ENCODE assay signal across 9 cellular contexts in the genomic region with DNA sequence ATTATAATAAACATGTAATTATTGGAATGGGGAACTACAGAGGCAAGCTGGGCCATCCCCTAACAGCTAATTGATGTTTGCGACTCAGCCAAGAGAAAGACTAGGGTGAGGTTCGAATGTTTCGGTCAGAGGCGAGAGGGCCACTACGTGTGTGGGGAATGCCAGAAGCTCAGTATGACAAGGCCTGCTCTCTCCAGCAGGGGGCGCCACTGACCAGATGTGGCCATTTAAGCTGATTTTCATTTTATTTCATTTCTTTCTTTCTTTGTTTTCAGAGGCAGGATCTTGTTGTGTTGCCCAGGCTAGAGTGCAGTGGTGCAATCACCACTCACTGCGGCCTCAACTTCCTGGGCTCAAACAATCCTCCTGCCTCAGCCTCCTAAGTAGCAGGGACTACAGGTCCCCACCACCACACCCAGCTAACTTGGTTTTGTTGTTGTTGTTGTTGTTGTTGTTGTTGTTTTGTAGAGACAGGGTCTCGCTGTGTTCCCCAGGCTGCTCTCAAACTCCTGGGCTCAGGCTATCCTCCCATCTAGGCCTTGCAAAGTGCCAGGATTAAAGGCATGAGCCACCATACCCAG. TPM values are rescaled to one million over a fixed set of nuclear protein-coding genes. Genes with fewer than 3 reads are reported as not detected.
A peak's percentile ranks its signal among the peaks of the same experiment; 100 is the strongest.
DNase-seq lines count a peak whose midpoint lies in the region; ATAC-seq and TF ChIP-seq lines count a peak whose summit lies in the region.
"Had no signal": no experiment of that assay in that cellular context is flagged by ENCODE, and none has a peak within 500 bp of the region (broad histone marks: within the 10 kb centered on the region; RNA-seq: fewer than 3 reads in every experiment).

No MANE protein-coding gene starts in this region.

- no peak for ATAC-seq in GM19328 (IDR thresholded peaks at IDR 0.05; ENCODE audit: unreplicated experiment)

- intact Hi-C loops in adrenal gland (cut with DNase I) = no loop called here

- 71 to 73% (median 71%) methylated on average over 8 of the region's 8 CpGs for WGBS in adrenal gland, 4 donors

- H3K27me3 ChIP-seq in adrenal gland (no peaks in the 10 kb centered on the region), neutrophil (no peaks in the 10 kb centered on the region), right atrium auricular region (no peaks in the 10 kb centered on the region)

- no peaks in the 10 kb centered on the region for H3K4me1 ChIP-seq in adrenal gland (replicated peaks in 1 of 2)
- no peaks in the 10 kb centered on the region for H3K4me1 ChIP-seq in neutrophil (ENCODE audit: control insufficient read depth in 1 of 2, insufficient read depth in 1 of 2, low read depth in 1 of 2, low read length in 1 of 2)
- H3K4me1 ChIP-seq in right atrium auricular region = peaks cover 0 to 6% of the 10 kb centered on the region in 2 donors

- TF ChIP-seq POLR2A in adrenal gland (IDR thresholded peaks at IDR 0.05) = no peak

- H3K36me3 ChIP-seq in adrenal gland (replicated peaks in 1 of 2) = no peaks in the 10 kb centered on the region
- no peaks in the 10 kb centered on the region for H3K36me3 ChIP-seq in neutrophil
- H3K36me3 ChIP-seq in right atrium auricular region = no peaks in the 10 kb centered on the region

- CTCF ChIA-PET in GM10248 (lab: Yijun Ruan, JAX) = interaction anchor here (0.8 to 17.4 kb wide), 8 partner anchors 10 to 404 kb away, joined by 3 to 358 read pairs (median 4); no protein-coding TSS in a partner anchor

- POLR2A ChIA-PET in GM10248 (lab: Yijun Ruan, JAX) = no interaction called here

- H3K27ac ChIP-seq in adrenal gland (no peak overlapping the region), neutrophil (no peak overlapping the region), right atrium auricular region (peak overlapping the region in 1 of 2 donors; percentile 60)

- H3K9me3 ChIP-seq in adrenal gland (replicated peaks in 1 of 3) = no peaks in the 10 kb centered on the region
- no peaks in the 10 kb centered on the region for H3K9me3 ChIP-seq in neutrophil
- no peaks in the 10 kb centered on the region for H3K9me3 ChIP-seq in right atrium auricular region

- peak; percentile 32 for TF ChIP-seq CTCF in GM10248 (IDR thresholded peaks at IDR 0.05; ENCODE audit: control extremely low read depth, extremely low read depth, low read depth, missing control alignments)
- TF ChIP-seq CTCF in adrenal gland (IDR thresholded peaks at IDR 0.05) = peak; percentile 43 to 64 (median 53)
- TF ChIP-seq CTCF in neutrophil (IDR thresholded peaks at IDR 0.05) = peak; percentile 56
- peak in 1 of 2 donors; percentile 54 for TF ChIP-seq CTCF in right atrium auricular region (IDR thresholded peaks at IDR 0.05)

- DNase-seq in GM10248 (ENCODE audit: extremely low spot score) (no peak), OCI-M1 (lab: John Stamatoyannopoulos, UW) (peak; percentile 65), adrenal gland (peak in 5 of 7 donors; percentile 40 to 72 (median 55)), right atrium auricular region (ENCODE audit: low spot score) (no peak), midbrain (lab: John Stamatoyannopoulos, UW) (no peak), GM03348 (ENCODE audit: low spot score) (no peak)

- H3K4me3 ChIP-seq in adrenal gland = no peak overlapping the region
- H3K4me3 ChIP-seq in neutrophil (ENCODE audit: low read depth in 1 of 2, low read length in 1 of 2) = no peak overlapping the region
- H3K4me3 ChIP-seq in right atrium auricular region = no peak overlapping the region

RNA-seq across cellular contexts. Expression of gene TMEM130, which starts 38.1 kb away (rescaled TPM):
- total RNA-seq in adrenal gland = 10 to 100 TPM in 3 of 8 donors, 1 to 10 TPM in 2, under 1 TPM in 1, not detected in 2; 0.65 to 29.8 (median 10.3) TPM
- 10 to 100 TPM in 2 of 3 donors, 1 to 10 TPM in 1; 6.3 to 38.5 (median 18.3) TPM for polyA plus RNA-seq in adrenal gland
- total RNA-seq in right atrium auricular region = 1 to 10 TPM in 1 of 2 donors, not detected in 1; 1.1 TPM
- polyA plus RNA-seq: IgD-negative memory B cell had no signal

RNA-seq across cellular contexts. Expression of gene TRRAP, which starts 46.6 kb away (rescaled TPM):
- 10 to 100 TPM; 28.6 to 43.0 (median 33.5) TPM for total RNA-seq in adrenal gland
- 10 to 100 TPM; 11.8 to 16.5 (median 12.1) TPM for polyA plus RNA-seq in adrenal gland
- total RNA-seq in right atrium auricular region = 10 to 100 TPM; 23.4 to 24.3 TPM

Comparison
In these comparisons a context has a peak if more than half of its experiments do, and no peak if none do; other contexts are left out.
1. DNase-seq: peak in OCI-M1 (single experiment) and adrenal gland (5 of 7); none in GM10248 (single experiment), right atrium auricular region (single experiment), midbrain (single experiment) and GM03348 (single experiment).